8 cellular contexts compared by ENCODE assay signal in genomic region chr19:47047272-47047930, GRCh38. TPM values are rescaled to one million over a fixed set of nuclear protein-coding genes. Genes with fewer than 3 reads are reported as not detected.
A peak's percentile ranks its signal among the peaks of the same experiment; 100 is the strongest.
DNase-seq lines count a peak whose midpoint lies in the region; ATAC-seq, FAIRE-seq and TF ChIP-seq lines count a peak whose summit lies in the region.

No MANE protein-coding gene starts in this region.

- no peaks in the 10 kb centered on the region; the same call in 1 of the 2 replicates for H3K36me3 ChIP-seq in BJ (ENCODE audit: control insufficient read depth, insufficient read depth, low read length)
- no peaks in the 10 kb centered on the region for H3K36me3 ChIP-seq in ectodermal cell (ENCODE audit: control insufficient read depth, insufficient read depth, low read length)
- H3K36me3 ChIP-seq in neural cell (ENCODE audit: insufficient read depth, low read length), result no peaks in the 10 kb centered on the region

- CTCF ChIA-PET in BJ (lab: Yijun Ruan, JAX), result interaction anchor here (0.6 to 0.8 kb wide), 4 partner anchors 11 to 160 kb away, joined by 3 read pairs; no protein-coding TSS in a partner anchor

- H3K79me2 ChIP-seq in neural cell (replicated peaks; ENCODE audit: insufficient read depth, low read length), result no peaks in the 10 kb centered on the region

- peak overlapping the region; percentile 33 for H3K9ac ChIP-seq in neural cell (ENCODE audit: low read length)

- no peaks in the 10 kb centered on the region for H3F3A ChIP-seq in neural cell (ENCODE audit: insufficient read depth, low read length, poor library complexity, severe bottlenecking)

- no peak for TF ChIP-seq POLR2A in NB4 (IDR thresholded peaks at IDR 0.05; ENCODE audit: extremely low read depth, insufficient read length)

- WGBS in ectodermal cell, 2 experiments, result 53 to 56% methylated on average over 22 of the region's 22 CpGs

- TF ChIP-seq CTCF in BJ (IDR thresholded peaks at IDR 0.05; ENCODE audit: insufficient read depth, low read depth, low read length), result no peak
- no peak for TF ChIP-seq CTCF in NB4 (IDR thresholded peaks at IDR 0.05; ENCODE audit: low read depth, low read length)
- TF ChIP-seq CTCF in neural cell (IDR thresholded peaks at IDR 0.05; ENCODE audit: poor library complexity, severe bottlenecking), result no peak

- H3K4me2 ChIP-seq in neural cell (ENCODE audit: low read length), result peak overlapping the region; percentile 41

- no peak for FAIRE-seq in frontal cortex (lab: Jason Lieb, UNC)

- POLR2A ChIA-PET in BJ (lab: Charles Lee), result interaction anchor here (0.6 kb wide), 1 partner anchor 33 kb away, joined by 3 read pairs; no protein-coding TSS in a partner anchor

- TF ChIP-seq EP300 in neural cell (conservative IDR thresholded peaks at IDR 0.05; ENCODE audit: poor library complexity, severe bottlenecking), result no peak

- TF ChIP-seq RAD21 in neural cell (conservative IDR thresholded peaks at IDR 0.05), result no peak

- H3K27ac ChIP-seq in ectodermal cell (ENCODE audit: insufficient read depth, low read depth, low read length, poor library complexity, severe bottlenecking) (no peak overlapping the region), neural cell (ENCODE audit: low read length) (peak overlapping the region; percentile 80)

- peak overlapping the region; percentile 87 for H2AFZ ChIP-seq in neural cell (ENCODE audit: low read depth, low read length)

- H3K27me3 ChIP-seq in BJ (ENCODE audit: control insufficient read depth, insufficient read depth, low read length) (no peaks in the 10 kb centered on the region), ectodermal cell (ENCODE audit: control insufficient read depth, insufficient read depth, low read length, poor library complexity, severe bottlenecking) (no peaks in the 10 kb centered on the region), neural cell (ENCODE audit: insufficient read depth, low read depth, low read length) (no peaks in the 10 kb centered on the region)

- H3K9me3 ChIP-seq in ectodermal cell (ENCODE audit: control insufficient read depth, low read length), result no peaks in the 10 kb centered on the region
- no peaks in the 10 kb centered on the region for H3K9me3 ChIP-seq in neural cell (ENCODE audit: low read length)

- H3K4me1 ChIP-seq in ectodermal cell (ENCODE audit: control insufficient read depth, insufficient read depth, low read length), result no peaks in the 10 kb centered on the region

- H3K4me3 ChIP-seq in BJ (ENCODE audit: low read depth, low read length) (peak overlapping the region; percentile 86; the same call in 1 of the 2 replicates), NB4 (ENCODE audit: low read depth, low read length) (peak overlapping the region; percentile 85), ectodermal cell (ENCODE audit: insufficient read depth, low read depth, low read length) (peak overlapping the region; percentile 93), neural cell (ENCODE audit: low read length) (peak overlapping the region; percentile 85)

- DNase-seq in BJ (ENCODE audit: low read depth) (no peak), NB4 (ENCODE audit: low read depth) (no peak), frontal cortex (ENCODE audit: low spot score in 2 of 2) (no peak), NCI-H510A treated with DMSO at 0.1 percent for 48 hours (lab: John Stamatoyannopoulos, UW) (no peak)

- no peak for ATAC-seq in HG03175 (IDR thresholded peaks at IDR 0.05; ENCODE audit: unreplicated experiment)
- no peak for ATAC-seq in GM21786 (IDR thresholded peaks at IDR 0.05; ENCODE audit: unreplicated experiment)

- no peaks in the 10 kb centered on the region for H4K20me1 ChIP-seq in neural cell (ENCODE audit: insufficient read depth)

- no peaks in the 10 kb centered on the region for H3K9me2 ChIP-seq in neural cell (ENCODE audit: insufficient read depth, low read length)

TF ChIP-seq in neural cell, 6 proteins besides CTCF, POLR2A, EP300 and RAD21:
- no peak for TF ChIP-seq POLR2AphosphoS5 (IDR thresholded peaks at IDR 0.05)
- no peak for TF ChIP-seq EZH2 (IDR thresholded peaks at IDR 0.05; ENCODE audit: borderline replicate concordance, insufficient read depth, low read length, poor library complexity, severe bottlenecking)
- no peak for TF ChIP-seq SMC3 (conservative IDR thresholded peaks at IDR 0.05; ENCODE audit: poor library complexity)
- no peak for TF ChIP-seq TAF1 (IDR thresholded peaks at IDR 0.05; ENCODE audit: low read depth)
- TF ChIP-seq MXI1 (conservative IDR thresholded peaks at IDR 0.05; ENCODE audit: poor library complexity, severe bottlenecking), result no peak
- TF ChIP-seq, protein P1, sequence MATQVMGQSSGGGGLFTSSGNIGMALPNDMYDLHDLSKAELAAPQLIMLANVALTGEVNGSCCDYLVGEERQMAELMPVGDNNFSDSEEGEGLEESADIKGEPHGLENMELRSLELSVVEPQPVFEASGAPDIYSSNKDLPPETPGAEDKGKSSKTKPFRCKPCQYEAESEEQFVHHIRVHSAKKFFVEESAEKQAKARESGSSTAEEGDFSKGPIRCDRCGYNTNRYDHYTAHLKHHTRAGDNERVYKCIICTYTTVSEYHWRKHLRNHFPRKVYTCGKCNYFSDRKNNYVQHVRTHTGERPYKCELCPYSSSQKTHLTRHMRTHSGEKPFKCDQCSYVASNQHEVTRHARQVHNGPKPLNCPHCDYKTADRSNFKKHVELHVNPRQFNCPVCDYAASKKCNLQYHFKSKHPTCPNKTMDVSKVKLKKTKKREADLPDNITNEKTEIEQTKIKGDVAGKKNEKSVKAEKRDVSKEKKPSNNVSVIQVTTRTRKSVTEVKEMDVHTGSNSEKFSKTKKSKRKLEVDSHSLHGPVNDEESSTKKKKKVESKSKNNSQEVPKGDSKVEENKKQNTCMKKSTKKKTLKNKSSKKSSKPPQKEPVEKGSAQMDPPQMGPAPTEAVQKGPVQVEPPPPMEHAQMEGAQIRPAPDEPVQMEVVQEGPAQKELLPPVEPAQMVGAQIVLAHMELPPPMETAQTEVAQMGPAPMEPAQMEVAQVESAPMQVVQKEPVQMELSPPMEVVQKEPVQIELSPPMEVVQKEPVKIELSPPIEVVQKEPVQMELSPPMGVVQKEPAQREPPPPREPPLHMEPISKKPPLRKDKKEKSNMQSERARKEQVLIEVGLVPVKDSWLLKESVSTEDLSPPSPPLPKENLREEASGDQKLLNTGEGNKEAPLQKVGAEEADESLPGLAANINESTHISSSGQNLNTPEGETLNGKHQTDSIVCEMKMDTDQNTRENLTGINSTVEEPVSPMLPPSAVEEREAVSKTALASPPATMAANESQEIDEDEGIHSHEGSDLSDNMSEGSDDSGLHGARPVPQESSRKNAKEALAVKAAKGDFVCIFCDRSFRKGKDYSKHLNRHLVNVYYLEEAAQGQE (IDR thresholded peaks at IDR 0.05; ENCODE audit: borderline replicate concordance), result no peak

RNA-seq across cellular contexts. Expression of gene TMEM160, which starts 1.0 kb away (rescaled TPM):
- 11.8 and 11.9 TPM in 2 replicates for polyA plus RNA-seq in BJ (2011; rRNA removed)
- 1.6 and 4.1 TPM in 2 replicates for polyA minus RNA-seq in BJ (2011; rRNA and poly(A)+ RNA removed)
- 23.4 TPM for polyA plus RNA-seq in ectodermal cell (2013, experiment 1 of 4)
- 23.7 TPM for polyA plus RNA-seq in ectodermal cell (2013, experiment 2 of 4)
- 43.2 TPM for polyA plus RNA-seq in ectodermal cell (2013, experiment 3 of 4)
- 38.7 TPM for polyA plus RNA-seq in ectodermal cell (2013, experiment 4 of 4)
- 181 and 189 TPM in 2 replicates for polyA plus RNA-seq in neural cell
- 44.5 and 46.3 TPM in 2 replicates for polyA minus RNA-seq in neural cell
- 26.1 TPM for total RNA-seq in frontal cortex

RNA-seq across cellular contexts. Expression of gene NPAS1, which starts 27.8 kb away (rescaled TPM):
- 2.6 and 4.6 TPM in 2 replicates for polyA plus RNA-seq in BJ (2011; rRNA removed)
- polyA minus RNA-seq in BJ (2011; rRNA and poly(A)+ RNA removed), result 1.9 and 2.1 TPM in 2 replicates
- polyA plus RNA-seq in ectodermal cell (2013, experiment 1 of 4), result 6.0 TPM
- polyA plus RNA-seq in ectodermal cell (2013, experiment 2 of 4), result 8.2 TPM
- 5.7 TPM for polyA plus RNA-seq in ectodermal cell (2013, experiment 3 of 4)
- polyA plus RNA-seq in ectodermal cell (2013, experiment 4 of 4), result 6.0 TPM
- polyA plus RNA-seq in neural cell, result 0.38 TPM in 1 of 2 replicates, not detected in the other
- not detected in 2 replicates for polyA minus RNA-seq in neural cell
- 2.9 TPM for total RNA-seq in frontal cortex

Comparison
In these comparisons a context has a peak if more than half of its experiments do, and no peak if none do; other contexts are left out.
1. RNA of gene TMEM160, which starts 1.0 kb away (polyA plus RNA-seq): 181 to 189 TPM in neural cell; 11.8 to 11.9 TPM in BJ; every median in the first group is over 10 times any median in the second.
2. Peak in every context shown above with its lines, with median percentiles within 50 percentile points of each other: H3K4me3 ChIP-seq.